Comparison of ENCODE assay signal across 18 cellular contexts in the genomic region with DNA sequence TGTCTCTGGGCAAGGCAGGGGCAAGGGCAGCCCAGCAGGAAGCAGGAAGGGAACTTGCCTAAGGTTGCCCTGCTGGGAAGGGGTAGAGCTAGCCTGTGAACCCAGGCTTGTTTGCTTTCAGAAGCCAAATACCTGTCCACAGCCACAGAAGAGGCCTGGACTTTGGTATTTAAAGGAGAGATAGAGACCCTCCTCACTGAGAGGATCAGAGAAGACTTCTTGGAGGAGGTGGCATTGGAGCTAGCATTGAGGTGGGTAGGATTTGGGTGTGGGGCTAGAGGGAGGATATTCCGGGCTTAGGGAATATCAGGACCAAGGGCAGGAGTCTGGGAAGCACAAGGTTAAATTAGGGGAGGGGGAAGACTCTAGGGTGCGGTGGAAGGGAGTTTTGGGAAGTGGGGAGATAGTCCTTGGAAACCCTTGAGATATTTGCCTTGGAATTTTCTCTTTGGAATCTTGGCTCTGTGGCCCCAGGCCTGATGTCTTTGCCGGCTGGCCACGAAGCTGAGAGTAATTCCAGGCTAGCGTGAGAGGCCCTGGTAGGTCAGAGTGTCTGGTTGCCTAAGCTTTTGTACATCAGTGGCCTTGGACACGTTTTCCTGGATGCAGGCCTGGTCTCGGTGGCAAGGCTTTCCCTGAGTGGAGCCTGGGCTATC. TPM values are rescaled to one million over a fixed set of nuclear protein-coding genes. Genes with fewer than 3 reads are reported as not detected.
DNase-seq lines count a peak whose midpoint lies in the region; ATAC-seq and TF ChIP-seq lines count a peak whose summit lies in the region.
"Had no signal": no experiment of that assay in that cellular context is flagged by ENCODE, and none has a peak within 500 bp of the region (broad histone marks: within the 10 kb centered on the region; RNA-seq: fewer than 3 reads in every experiment).

No MANE protein-coding gene starts in this region.

- H3K4me3 Mint-ChIP-seq in activated naive CD4-positive, alpha-beta T cell treated with anti-CD3 and anti-CD28 coated beads, Interleukin-2, amount 10 ng/mL, durations not matched to agents 7 days and 5 days: no peak overlapping the region
- H3K4me3 Mint-ChIP-seq: CD4-positive, alpha-beta T cell had no signal

- intact Hi-C loops in Right ventricle myocardium inferior (cut with DNase I) (no loop called here), cardiac septum (cut with DNase I) (no loop called here), adrenal gland (cut with DNase I) (no loop called here)

- no peaks in the 10 kb centered on the region for H3K36me3 Mint-ChIP-seq in activated naive CD4-positive, alpha-beta T cell treated with anti-CD3 and anti-CD28 coated beads, Interleukin-2, amount 10 ng/mL, durations not matched to agents 7 days and 5 days

- H3K9me3 ChIP-seq in adrenal gland (replicated peaks in 1 of 3) (no peaks in the 10 kb centered on the region), subcutaneous abdominal adipose tissue (ENCODE audit: control insufficient read depth in 5 of 5, low read length in 5 of 5) (no peaks in the 10 kb centered on the region)
- H3K9me3 ChIP-seq: BE2C had no signal

- H3K4me1 Mint-ChIP-seq in activated naive CD4-positive, alpha-beta T cell treated with anti-CD3 and anti-CD28 coated beads, Interleukin-2, amount 10 ng/mL, durations not matched to agents 7 days and 5 days: peaks cover 7% of the 10 kb centered on the region

- no peak overlapping the region for H3K9ac ChIP-seq in subcutaneous abdominal adipose tissue (ENCODE audit: low read length in 5 of 5)

- TF ChIP-seq POLR2A in adrenal gland (IDR thresholded peaks at IDR 0.05): no peak

- TF ChIP-seq CTCF in adrenal gland (IDR thresholded peaks at IDR 0.05): no peak

- H3K27ac Mint-ChIP-seq in activated naive CD4-positive, alpha-beta T cell treated with anti-CD3 and anti-CD28 coated beads, Interleukin-2, amount 10 ng/mL, durations not matched to agents 7 days and 5 days: no peak overlapping the region
- H3K27ac Mint-ChIP-seq: CD4-positive, alpha-beta T cell had no signal

- CTCF ChIA-PET in activated naive CD4-positive, alpha-beta T cell treated with anti-CD3 and anti-CD28 coated beads, Interleukin-2, amount 10 ng/mL, durations not matched to agents 7 days and 5 days (lab: Charles Lee): interaction anchor here (1.4 kb wide), 1 partner anchor 18 kb away, joined by 5 read pairs; no protein-coding TSS in a partner anchor

- no peak overlapping the region for H3K4me3 ChIP-seq in adrenal gland
- no peak overlapping the region for H3K4me3 ChIP-seq in subcutaneous abdominal adipose tissue (ENCODE audit: low read depth in 1 of 5, low read length in 5 of 5)

- H3K27ac ChIP-seq in adrenal gland (peak overlapping the region in 2 of 5 donors; percentile 34 to 44), subcutaneous abdominal adipose tissue (ENCODE audit: low read depth, low read length) (peak overlapping the region; percentile 33)

- H3K27me3 ChIP-seq in adrenal gland (peaks cover 5% of the 10 kb centered on the region), subcutaneous abdominal adipose tissue (ENCODE audit: control insufficient read depth in 5 of 5, insufficient read depth in 4 of 5, low read length in 5 of 5) (peaks cover 0 to 22% (median 11%) of the 10 kb centered on the region in 5 donors)
- H3K27me3 ChIP-seq: BE2C had no signal

- H3K9me3 Mint-ChIP-seq in activated naive CD4-positive, alpha-beta T cell treated with anti-CD3 and anti-CD28 coated beads, Interleukin-2, amount 10 ng/mL, durations not matched to agents 7 days and 5 days: no peaks in the 10 kb centered on the region
- H3K9me3 Mint-ChIP-seq: CD4-positive, alpha-beta T cell had no signal

- DNase-seq in Right ventricle myocardium inferior (ENCODE audit: missing footprints) (no peak), cardiac septum (ENCODE audit: low spot score) (no peak), adrenal gland (peak; percentile 60 to 88 (median 85)), islet precursor cell (peak; percentile 83), DMS114 treated with DMSO at 0.1 percent for 48 hours (lab: John Stamatoyannopoulos, UW; ENCODE audit: unreplicated experiment) (no peak)
- DNase-seq in activated naive CD4-positive, alpha-beta T cell treated with anti-CD3 and anti-CD28 coated beads, Interleukin-2, amount 10 ng/mL, durations not matched to agents 7 days and 5 days: no peak
- DNase-seq: BE2C; Calu3; CD4-positive, alpha-beta T cell; DMS53; EL; GOT3; KG1; NCI-H1417; NCI-H187 treated with DMSO at 0.1 percent for 48 hours; NCI-H526 had no signal

- H3K4me1 ChIP-seq in adrenal gland (replicated peaks in 1 of 2) (peaks cover 8 to 13% of the 10 kb centered on the region in 2 donors), subcutaneous abdominal adipose tissue (ENCODE audit: control insufficient read depth in 5 of 5, insufficient read depth in 5 of 5, low read length in 5 of 5) (peaks cover 9 to 40% (median 35%) of the 10 kb centered on the region in 5 donors)
- H3K4me1 ChIP-seq: BE2C had no signal

- ATAC-seq in Right ventricle myocardium inferior (peak; percentile 52), HG03521 (IDR thresholded peaks at IDR 0.05; ENCODE audit: unreplicated experiment) (no peak)

- 45 to 60% (median 54%) methylated on average over 6 to 7 of the region's 7 CpGs for WGBS in adrenal gland, 4 donors

- H3K27me3 Mint-ChIP-seq in activated naive CD4-positive, alpha-beta T cell treated with anti-CD3 and anti-CD28 coated beads, Interleukin-2, amount 10 ng/mL, durations not matched to agents 7 days and 5 days: peaks cover 54% of the 10 kb centered on the region

- H3K36me3 ChIP-seq in adrenal gland (replicated peaks in 1 of 2) (no peaks in the 10 kb centered on the region), subcutaneous abdominal adipose tissue (ENCODE audit: control insufficient read depth in 5 of 5, insufficient read depth in 5 of 5, low read length in 5 of 5) (no peaks in the 10 kb centered on the region)
- H3K36me3 ChIP-seq: BE2C had no signal

RNA-seq across cellular contexts. Expression of a gene that starts 13.1 kb away (rescaled TPM):
- 0.41 TPM for total RNA-seq in Right ventricle myocardium inferior
- 3.5 TPM for total RNA-seq in cardiac septum
- total RNA-seq in adrenal gland: 1 to 10 TPM in 6 of 8 donors, under 1 TPM in 2; 0.26 to 3.5 (median 2.2) TPM
- polyA plus RNA-seq in adrenal gland: 1 to 10 TPM; 1.9 to 6.6 (median 1.9) TPM
- total RNA-seq: CD4-positive, alpha-beta T cell had no signal

Comparison
In these comparisons a context has a peak if more than half of its experiments do, and no peak if none do; other contexts are left out.
1. DNase-seq: peak in adrenal gland (7 of 7) and islet precursor cell (single experiment); none in Right ventricle myocardium inferior (single experiment), cardiac septum (single experiment), activated naive CD4-positive, alpha-beta T cell treated with anti-CD3 and anti-CD28 coated beads, Interleukin-2, amount 10 ng/mL, durations not matched to agents 7 days and 5 days (single experiment) and DMS114 treated with DMSO at 0.1 percent for 48 hours (single experiment).